1 cellular context compared by ENCODE assay signal in the genomic region with DNA sequence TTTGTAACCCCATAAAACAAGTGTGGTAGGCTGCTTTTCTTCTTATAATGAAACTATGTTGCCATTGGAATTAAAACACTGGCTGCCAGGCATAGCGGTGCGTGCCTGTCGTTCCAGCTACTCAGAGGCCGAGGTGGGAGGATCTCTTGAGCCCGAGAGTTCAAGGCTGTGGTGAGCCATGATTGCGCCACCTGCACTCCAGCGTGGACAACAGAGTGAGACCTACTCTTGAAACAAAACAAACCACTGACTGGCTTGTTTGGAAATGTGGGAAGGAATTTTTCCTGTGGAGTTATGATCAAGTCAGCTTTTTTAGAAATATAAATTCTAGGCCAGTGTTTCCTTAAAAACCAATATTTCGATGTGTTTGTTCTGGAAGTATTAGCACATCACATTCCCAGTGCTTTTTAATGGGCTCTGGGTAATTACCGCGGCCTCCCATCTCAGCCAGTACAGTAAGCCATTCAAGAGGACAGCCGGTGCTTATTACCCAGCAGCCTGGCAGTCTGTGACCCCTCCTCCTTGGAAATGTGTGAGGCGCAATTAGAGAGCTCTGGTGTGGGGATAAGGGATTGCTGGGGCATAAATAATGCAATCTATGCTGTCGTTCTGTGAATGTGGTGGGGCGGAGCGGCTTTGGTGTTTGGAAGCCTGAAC.
A peak's percentile ranks its signal among the peaks of the same experiment; 100 is the strongest.
TF ChIP-seq lines count a peak whose summit lies in the region.

No MANE protein-coding gene starts in this region.

TF ChIP-seq in liver, 16 proteins besides CTCF, POLR2A, EP300 and RAD21 (continued from another document):
- peak; percentile 67 for TF ChIP-seq YY1 (IDR thresholded peaks at IDR 0.05)
- TF ChIP-seq FOXA2 (IDR thresholded peaks at IDR 0.05), result no peak
- TF ChIP-seq TAF1 (conservative IDR thresholded peaks at IDR 0.05), result no peak
- peak; percentile 48 to 89 for TF ChIP-seq JUND (IDR thresholded peaks at IDR 0.05)
- TF ChIP-seq, protein P1, sequence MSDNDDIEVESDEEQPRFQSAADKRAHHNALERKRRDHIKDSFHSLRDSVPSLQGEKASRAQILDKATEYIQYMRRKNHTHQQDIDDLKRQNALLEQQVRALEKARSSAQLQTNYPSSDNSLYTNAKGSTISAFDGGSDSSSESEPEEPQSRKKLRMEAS (IDR thresholded peaks at IDR 0.05), result peak; percentile 90
- peak; percentile 83 for TF ChIP-seq SP1 (IDR thresholded peaks at IDR 0.05)
